In genomic region chr2:121689356-121689755, GRCh38 we compare ENCODE assay signal across 9 cellular contexts. TPM values are rescaled to one million over a fixed set of nuclear protein-coding genes. Genes with fewer than 3 reads are reported as not detected.
DNase-seq lines count a peak whose midpoint lies in the region; ATAC-seq and TF ChIP-seq lines count a peak whose summit lies in the region.
"Had no signal": no experiment of that assay in that cellular context is flagged by ENCODE, and none has a peak within 500 bp of the region (broad histone marks: within the 10 kb centered on the region; RNA-seq: fewer than 3 reads in every experiment).

No MANE protein-coding gene starts in this region.

- H3K9ac ChIP-seq in endodermal cell (ENCODE audit: extremely low read depth, low read length, poor library complexity, severe bottlenecking) (no peak overlapping the region), neural progenitor cell (no peak overlapping the region)

- 91 to 100% methylated on average over 2 to 4 of the region's 4 CpGs for WGBS in endodermal cell (ENCODE audit: insufficient coverage in 1 of 2, insufficient read length in 1 of 2), 2 experiments

- no peak overlapping the region for H2AFZ ChIP-seq in neural progenitor cell (replicated peaks)

- H3K27ac Mint-ChIP-seq in endodermal cell (no peak overlapping the region), neural progenitor cell (peak overlapping the region; percentile 93)
- H3K27ac Mint-ChIP-seq in activated CD4-positive, alpha-beta T cell treated with anti-CD3 and anti-CD28 coated beads for 36 hours = no peak overlapping the region
- H3K27ac Mint-ChIP-seq: stimulated activated naive CD8-positive, alpha-beta T cell treated with anti-CD3 and anti-CD28 coated beads, Interleukin-15, Interleukin-2, amounts not matched to agents 100 ng/mL and 50 ng/mL, for 24 hours had no signal

- no peak overlapping the region for H3K27ac ChIP-seq in endodermal cell (ENCODE audit: low read depth, low read length)
- no peak overlapping the region for H3K27ac ChIP-seq in neural progenitor cell

- H3K9me3 ChIP-seq in endodermal cell (ENCODE audit: control insufficient read depth, low read length) (no peaks in the 10 kb centered on the region), neural progenitor cell (ENCODE audit: low read depth) (no peaks in the 10 kb centered on the region)

- H3K36me3 ChIP-seq in endodermal cell (ENCODE audit: control insufficient read depth, insufficient read depth, low read length) (no peaks in the 10 kb centered on the region), neural progenitor cell (no peaks in the 10 kb centered on the region)

- no peak for ATAC-seq in activated CD4-positive, alpha-beta T cell treated with anti-CD3 and anti-CD28 coated beads for 36 hours
- no peak for ATAC-seq in HG02870 (IDR thresholded peaks at IDR 0.05; ENCODE audit: unreplicated experiment)

- H3K27me3 ChIP-seq in endodermal cell (ENCODE audit: control insufficient read depth, insufficient read depth, low read length, poor library complexity, severe bottlenecking) = no peaks in the 10 kb centered on the region
- no peaks in the 10 kb centered on the region for H3K27me3 ChIP-seq in neural progenitor cell

- peaks cover 7% of the 10 kb centered on the region for H4K20me1 ChIP-seq in neural progenitor cell (ENCODE audit: low read depth)

- CTCF ChIA-PET in activated CD4-positive, alpha-beta T cell treated with anti-CD3 and anti-CD28 coated beads for 36 hours (lab: Charles Lee) = interaction anchor here (1.1 kb wide), 1 partner anchor 131 kb away, joined by 4 read pairs; no protein-coding TSS in a partner anchor

- H3K4me3 ChIP-seq in endodermal cell (ENCODE audit: low read length) (no peak overlapping the region), neural progenitor cell (no peak overlapping the region)

- peaks cover 7% of the 10 kb centered on the region for H3K9me3 Mint-ChIP-seq in endodermal cell
- no peaks in the 10 kb centered on the region for H3K9me3 Mint-ChIP-seq in neural progenitor cell
- H3K9me3 Mint-ChIP-seq in activated CD4-positive, alpha-beta T cell treated with anti-CD3 and anti-CD28 coated beads for 36 hours (ENCODE audit: low read depth) = peaks cover under 1% of the 10 kb centered on the region

- H3K4me1 ChIP-seq in endodermal cell (ENCODE audit: control insufficient read depth, insufficient read depth, low read length) = no peaks in the 10 kb centered on the region
- H3K4me1 ChIP-seq in neural progenitor cell = peaks cover 25% of the 10 kb centered on the region

- intact Hi-C loops in activated CD4-positive, alpha-beta T cell treated with anti-CD3 and anti-CD28 coated beads for 36 hours (cut with DNase I, micrococcal nuclease) = no loop called here

- no peak overlapping the region for H3K4me3 Mint-ChIP-seq in endodermal cell
- H3K4me3 Mint-ChIP-seq in neural progenitor cell = no peak overlapping the region
- H3K4me3 Mint-ChIP-seq in activated CD4-positive, alpha-beta T cell treated with anti-CD3 and anti-CD28 coated beads for 36 hours = no peak overlapping the region
- H3K4me3 Mint-ChIP-seq: stimulated activated naive CD8-positive, alpha-beta T cell treated with anti-CD3 and anti-CD28 coated beads, Interleukin-15, Interleukin-2, amounts not matched to agents 100 ng/mL and 50 ng/mL, for 24 hours had no signal

- H3K4me1 Mint-ChIP-seq in endodermal cell = peaks cover 7% of the 10 kb centered on the region
- H3K4me1 Mint-ChIP-seq in neural progenitor cell = peaks cover 32% of the 10 kb centered on the region
- no peaks in the 10 kb centered on the region for H3K4me1 Mint-ChIP-seq in activated CD4-positive, alpha-beta T cell treated with anti-CD3 and anti-CD28 coated beads for 36 hours

- H3K27me3 Mint-ChIP-seq in endodermal cell (ENCODE audit: insufficient read depth) = peaks cover 13% of the 10 kb centered on the region
- no peaks in the 10 kb centered on the region for H3K27me3 Mint-ChIP-seq in neural progenitor cell (ENCODE audit: insufficient read depth, low read depth)
- no peaks in the 10 kb centered on the region for H3K27me3 Mint-ChIP-seq in activated CD4-positive, alpha-beta T cell treated with anti-CD3 and anti-CD28 coated beads for 36 hours
- H3K27me3 Mint-ChIP-seq: stimulated activated naive CD8-positive, alpha-beta T cell treated with anti-CD3 and anti-CD28 coated beads, Interleukin-15, Interleukin-2, amounts not matched to agents 100 ng/mL and 50 ng/mL, for 24 hours had no signal

- H3K4me2 ChIP-seq in neural progenitor cell = no peak overlapping the region

- TF ChIP-seq CTCF in GM12872 (IDR thresholded peaks at IDR 0.05; ENCODE audit: insufficient read depth, low read depth, low read length) = 0 out of 3 replicates have a peak, but pooled peaks have one; percentile 7
- TF ChIP-seq CTCF in endodermal cell (conservative IDR thresholded peaks at IDR 0.05) = peak; percentile 62
- peak; percentile 22 for TF ChIP-seq CTCF in neural progenitor cell (IDR thresholded peaks at IDR 0.05)

- POLR2A ChIA-PET in activated CD4-positive, alpha-beta T cell treated with anti-CD3 and anti-CD28 coated beads for 36 hours (lab: Charles Lee) = interaction anchor here (0.7 kb wide), 1 partner anchor 32 kb away, joined by 3 read pairs; no protein-coding TSS in a partner anchor

- no peaks in the 10 kb centered on the region for H3K79me2 ChIP-seq in neural progenitor cell (ENCODE audit: low read depth)

- H3K36me3 Mint-ChIP-seq in endodermal cell (ENCODE audit: low read depth) (no peaks in the 10 kb centered on the region), neural progenitor cell (no peaks in the 10 kb centered on the region)
- no peaks in the 10 kb centered on the region for H3K36me3 Mint-ChIP-seq in activated CD4-positive, alpha-beta T cell treated with anti-CD3 and anti-CD28 coated beads for 36 hours (ENCODE audit: low read depth)

- peaks cover 18% of the 10 kb centered on the region for H3F3A ChIP-seq in neural progenitor cell (ENCODE audit: low read depth)

- DNase-seq in NCI-H526 (lab: John Stamatoyannopoulos, UW) (peak; percentile 42 to 67), endodermal cell (no peak), neural progenitor cell (ENCODE audit: low spot score) (no peak), GM19238 (ENCODE audit: insufficient read length, low spot score) (no peak), iPS-NIHi7 (ENCODE audit: extremely low spot score) (no peak)
- no peak for DNase-seq in activated CD4-positive, alpha-beta T cell treated with anti-CD3 and anti-CD28 coated beads for 36 hours

RNA-seq across cellular contexts. Expression of gene CLASP1, which starts 40.1 kb away (rescaled TPM):
- total RNA-seq in endodermal cell (10 to 100 TPM; 87.0 to 88.3 TPM), neural progenitor cell (ENCODE audit: low replicate concordance) (75.5 and 110 TPM in 2 replicates)
- polyA plus RNA-seq in endodermal cell (2013, experiment 1 of 2) = 56.6 TPM
- polyA plus RNA-seq in endodermal cell (2013, experiment 2 of 2) = 49.5 TPM
- total RNA-seq in activated CD4-positive, alpha-beta T cell treated with anti-CD3 and anti-CD28 coated beads for 36 hours = 10 to 100 TPM; 56.8 to 75.6 TPM

RNA-seq across cellular contexts. Expression of gene NIFK, which starts 47.3 kb away (rescaled TPM):
- 10 to 100 TPM; 64.2 to 88.5 TPM for total RNA-seq in endodermal cell
- polyA plus RNA-seq in endodermal cell (2013, experiment 1 of 2) = 43.2 TPM
- polyA plus RNA-seq in endodermal cell (2013, experiment 2 of 2) = 37.8 TPM
- total RNA-seq in neural progenitor cell (ENCODE audit: low replicate concordance) = 39.3 and 126 TPM in 2 replicates
- total RNA-seq in activated CD4-positive, alpha-beta T cell treated with anti-CD3 and anti-CD28 coated beads for 36 hours = 100 to 1,000 TPM; 148 to 213 TPM

Comparison
In these comparisons a context has a peak if more than half of its experiments do, and no peak if none do; other contexts are left out.
1. CTCF ChIP-seq: peak in every context shown above with its lines; median percentile 62 in endodermal cell; 22 in neural progenitor cell; 7 in GM12872.
2. DNase-seq: peak in NCI-H526 (2 of 2); none in endodermal cell (single experiment), neural progenitor cell (single experiment), activated CD4-positive, alpha-beta T cell treated with anti-CD3 and anti-CD28 coated beads for 36 hours (single experiment), GM19238 (single experiment) and iPS-NIHi7 (single experiment).